1 cellular context compared by ENCODE assay signal in the genomic region with DNA sequence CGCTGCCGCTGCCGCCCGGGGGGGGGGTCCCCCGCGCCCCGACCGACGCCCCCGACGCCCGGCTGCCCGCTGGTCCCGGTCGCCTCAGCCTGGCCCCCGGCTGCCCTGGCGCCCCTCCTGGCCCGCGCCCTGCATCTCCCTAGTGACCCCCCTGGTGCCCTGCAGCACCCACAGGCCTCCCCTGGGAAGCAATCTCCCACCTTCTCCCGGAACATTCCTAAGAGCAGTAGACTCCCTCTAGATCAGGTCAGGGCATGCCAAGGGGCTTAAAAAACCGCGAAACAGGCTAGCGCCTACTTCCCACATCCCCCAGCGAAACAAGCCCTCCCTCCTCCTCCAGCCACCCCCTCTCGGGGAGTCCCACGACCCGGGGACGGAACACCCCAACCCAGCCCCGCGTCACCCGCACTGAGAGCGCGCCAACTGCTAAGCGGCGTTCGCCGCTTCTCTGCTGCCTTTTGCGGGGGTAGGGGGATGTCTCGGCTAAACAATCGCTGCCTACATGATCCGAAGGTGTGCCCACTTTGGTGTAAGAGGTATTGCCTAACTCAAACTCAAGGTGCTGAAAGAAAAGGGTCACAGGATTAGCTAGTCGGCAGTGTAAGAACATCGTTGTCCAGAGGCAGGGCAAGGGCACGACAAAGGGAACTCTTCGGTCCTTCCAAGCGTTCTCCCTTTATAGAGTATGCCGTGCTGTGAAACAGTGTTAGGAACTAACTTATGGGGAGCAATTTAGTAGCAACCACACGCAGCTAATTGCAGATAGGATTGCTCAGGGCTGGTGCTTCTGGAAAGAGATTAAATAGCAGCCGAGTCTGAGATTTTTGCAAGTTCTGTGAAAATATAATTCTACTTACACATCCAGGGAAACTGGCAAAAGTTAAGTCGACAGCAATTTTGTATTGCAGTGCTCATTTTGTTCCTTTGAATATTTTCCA.
TF ChIP-seq lines count a peak whose summit lies in the region.

No MANE protein-coding gene starts in this region.

TF ChIP-seq in HEK293, 187 proteins besides CTCF, POLR2A, EP300 and RAD21 (continued from another document and continues in another):
- TF ChIP-seq ZNF843 (tag by site-specific recombination; IDR thresholded peaks at IDR 0.05) (no peak), ZNF473 (tag by site-specific recombination; IDR thresholded peaks at IDR 0.05) (no peak), ZNF510 (tag by site-specific recombination; IDR thresholded peaks at IDR 0.05; ENCODE audit: insufficient replicate concordance) (no peak), YY2 (tag by site-specific recombination; IDR thresholded peaks at IDR 0.05) (no peak), ZNF658 (tag by site-specific recombination; IDR thresholded peaks at IDR 0.05) (no peak), KLF7 (tag by site-specific recombination; IDR thresholded peaks at IDR 0.05; ENCODE audit: borderline replicate concordance) (no peak), ZNF555 (tag by site-specific recombination; conservative IDR thresholded peaks at IDR 0.05) (no peak), ZNF423 (tag by site-specific recombination; IDR thresholded peaks at IDR 0.05) (peak; percentile 88), ZNF354C (tag by site-specific recombination; IDR thresholded peaks at IDR 0.05; ENCODE audit: borderline replicate concordance, low read depth) (no peak), ZNF791 (tag by site-specific recombination; IDR thresholded peaks at IDR 0.05) (no peak), REPIN1 (tag by site-specific recombination; IDR thresholded peaks at IDR 0.05; ENCODE audit: low read depth) (no peak), KLF1 (tag by site-specific recombination; IDR thresholded peaks at IDR 0.05) (no peak), ZNF248 (tag by site-specific recombination; IDR thresholded peaks at IDR 0.05) (no peak), ZEB2 (tag by site-specific recombination; IDR thresholded peaks at IDR 0.05) (peak; percentile 24), ZNF391 (tag by site-specific recombination; IDR thresholded peaks at IDR 0.05; ENCODE audit: borderline replicate concordance, low read depth) (no peak), SP3 (tag by site-specific recombination; IDR thresholded peaks at IDR 0.05) (no peak), ZNF707 (tag by site-specific recombination; IDR thresholded peaks at IDR 0.05) (no peak), ZBTB7A (tag by site-specific recombination; IDR thresholded peaks at IDR 0.05; ENCODE audit: low read depth) (no peak), ZBTB48 (tag by site-specific recombination; IDR thresholded peaks at IDR 0.05) (peak; percentile 60), ZNF548 (tag by site-specific recombination; IDR thresholded peaks at IDR 0.05) (no peak), MZF1 (tag by site-specific recombination; IDR thresholded peaks at IDR 0.05; ENCODE audit: borderline replicate concordance) (0 out of 2 replicates have a peak, but pooled peaks have one; percentile 42), EGR2 (tag by site-specific recombination; IDR thresholded peaks at IDR 0.05; ENCODE audit: low read depth) (peak; percentile 94), ZNF274 (IDR thresholded peaks at IDR 0.05; ENCODE audit: low read length) (no peak), ZNF274 (tag by site-specific recombination; IDR thresholded peaks at IDR 0.05; ENCODE audit: borderline replicate concordance) (no peak), WT1 (tag by site-specific recombination; IDR thresholded peaks at IDR 0.05) (0 out of 2 replicates have a peak, but pooled peaks have one; percentile 7), ZNF560 (tag by site-specific recombination; IDR thresholded peaks at IDR 0.05; ENCODE audit: borderline replicate concordance) (no peak), ZBTB17 (tag by site-specific recombination; IDR thresholded peaks at IDR 0.05) (peak; percentile 93), ZFP37 (tag by site-specific recombination; IDR thresholded peaks at IDR 0.05) (0 out of 2 replicates have a peak, but pooled peaks have one; percentile 59), ZNF350 (tag by site-specific recombination; IDR thresholded peaks at IDR 0.05) (no peak), ZBTB20 (tag by site-specific recombination; IDR thresholded peaks at IDR 0.05) (peak; percentile 86), ZNF292 (tag by site-specific recombination; IDR thresholded peaks at IDR 0.05; ENCODE audit: borderline replicate concordance, low read depth) (no peak), TCF7L2 (IDR thresholded peaks at IDR 0.05; ENCODE audit: borderline replicate concordance, low read depth, low read length) (no peak), ZBTB1 (tag by site-specific recombination; IDR thresholded peaks at IDR 0.05) (no peak), ZSCAN30 (tag by site-specific recombination; IDR thresholded peaks at IDR 0.05) (no peak), ZNF335 (tag by site-specific recombination; conservative IDR thresholded peaks at IDR 0.05) (peak; percentile 97), ZNF785 (tag by site-specific recombination; IDR thresholded peaks at IDR 0.05) (no peak), ZNF670 (tag by site-specific recombination; IDR thresholded peaks at IDR 0.05; ENCODE audit: low read depth) (no peak), ZNF2 (tag by site-specific recombination; IDR thresholded peaks at IDR 0.05) (no peak; the same call in 1 of the 2 replicates)
- TF ChIP-seq, protein P1, sequence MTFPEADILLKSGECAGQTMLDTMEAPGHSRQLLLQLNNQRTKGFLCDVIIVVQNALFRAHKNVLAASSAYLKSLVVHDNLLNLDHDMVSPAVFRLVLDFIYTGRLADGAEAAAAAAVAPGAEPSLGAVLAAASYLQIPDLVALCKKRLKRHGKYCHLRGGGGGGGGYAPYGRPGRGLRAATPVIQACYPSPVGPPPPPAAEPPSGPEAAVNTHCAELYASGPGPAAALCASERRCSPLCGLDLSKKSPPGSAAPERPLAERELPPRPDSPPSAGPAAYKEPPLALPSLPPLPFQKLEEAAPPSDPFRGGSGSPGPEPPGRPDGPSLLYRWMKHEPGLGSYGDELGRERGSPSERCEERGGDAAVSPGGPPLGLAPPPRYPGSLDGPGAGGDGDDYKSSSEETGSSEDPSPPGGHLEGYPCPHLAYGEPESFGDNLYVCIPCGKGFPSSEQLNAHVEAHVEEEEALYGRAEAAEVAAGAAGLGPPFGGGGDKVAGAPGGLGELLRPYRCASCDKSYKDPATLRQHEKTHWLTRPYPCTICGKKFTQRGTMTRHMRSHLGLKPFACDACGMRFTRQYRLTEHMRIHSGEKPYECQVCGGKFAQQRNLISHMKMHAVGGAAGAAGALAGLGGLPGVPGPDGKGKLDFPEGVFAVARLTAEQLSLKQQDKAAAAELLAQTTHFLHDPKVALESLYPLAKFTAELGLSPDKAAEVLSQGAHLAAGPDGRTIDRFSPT (tag by site-specific recombination; IDR thresholded peaks at IDR 0.05): peak; percentile 53
- TF ChIP-seq, protein P2, sequence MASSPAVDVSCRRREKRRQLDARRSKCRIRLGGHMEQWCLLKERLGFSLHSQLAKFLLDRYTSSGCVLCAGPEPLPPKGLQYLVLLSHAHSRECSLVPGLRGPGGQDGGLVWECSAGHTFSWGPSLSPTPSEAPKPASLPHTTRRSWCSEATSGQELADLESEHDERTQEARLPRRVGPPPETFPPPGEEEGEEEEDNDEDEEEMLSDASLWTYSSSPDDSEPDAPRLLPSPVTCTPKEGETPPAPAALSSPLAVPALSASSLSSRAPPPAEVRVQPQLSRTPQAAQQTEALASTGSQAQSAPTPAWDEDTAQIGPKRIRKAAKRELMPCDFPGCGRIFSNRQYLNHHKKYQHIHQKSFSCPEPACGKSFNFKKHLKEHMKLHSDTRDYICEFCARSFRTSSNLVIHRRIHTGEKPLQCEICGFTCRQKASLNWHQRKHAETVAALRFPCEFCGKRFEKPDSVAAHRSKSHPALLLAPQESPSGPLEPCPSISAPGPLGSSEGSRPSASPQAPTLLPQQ (tag by site-specific recombination; IDR thresholded peaks at IDR 0.05): no peak
- TF ChIP-seq, protein P3, sequence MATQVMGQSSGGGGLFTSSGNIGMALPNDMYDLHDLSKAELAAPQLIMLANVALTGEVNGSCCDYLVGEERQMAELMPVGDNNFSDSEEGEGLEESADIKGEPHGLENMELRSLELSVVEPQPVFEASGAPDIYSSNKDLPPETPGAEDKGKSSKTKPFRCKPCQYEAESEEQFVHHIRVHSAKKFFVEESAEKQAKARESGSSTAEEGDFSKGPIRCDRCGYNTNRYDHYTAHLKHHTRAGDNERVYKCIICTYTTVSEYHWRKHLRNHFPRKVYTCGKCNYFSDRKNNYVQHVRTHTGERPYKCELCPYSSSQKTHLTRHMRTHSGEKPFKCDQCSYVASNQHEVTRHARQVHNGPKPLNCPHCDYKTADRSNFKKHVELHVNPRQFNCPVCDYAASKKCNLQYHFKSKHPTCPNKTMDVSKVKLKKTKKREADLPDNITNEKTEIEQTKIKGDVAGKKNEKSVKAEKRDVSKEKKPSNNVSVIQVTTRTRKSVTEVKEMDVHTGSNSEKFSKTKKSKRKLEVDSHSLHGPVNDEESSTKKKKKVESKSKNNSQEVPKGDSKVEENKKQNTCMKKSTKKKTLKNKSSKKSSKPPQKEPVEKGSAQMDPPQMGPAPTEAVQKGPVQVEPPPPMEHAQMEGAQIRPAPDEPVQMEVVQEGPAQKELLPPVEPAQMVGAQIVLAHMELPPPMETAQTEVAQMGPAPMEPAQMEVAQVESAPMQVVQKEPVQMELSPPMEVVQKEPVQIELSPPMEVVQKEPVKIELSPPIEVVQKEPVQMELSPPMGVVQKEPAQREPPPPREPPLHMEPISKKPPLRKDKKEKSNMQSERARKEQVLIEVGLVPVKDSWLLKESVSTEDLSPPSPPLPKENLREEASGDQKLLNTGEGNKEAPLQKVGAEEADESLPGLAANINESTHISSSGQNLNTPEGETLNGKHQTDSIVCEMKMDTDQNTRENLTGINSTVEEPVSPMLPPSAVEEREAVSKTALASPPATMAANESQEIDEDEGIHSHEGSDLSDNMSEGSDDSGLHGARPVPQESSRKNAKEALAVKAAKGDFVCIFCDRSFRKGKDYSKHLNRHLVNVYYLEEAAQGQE (tag by site-specific recombination; IDR thresholded peaks at IDR 0.05): 0 out of 2 replicates have a peak, but pooled peaks have one; percentile 26
- TF ChIP-seq, protein P4, sequence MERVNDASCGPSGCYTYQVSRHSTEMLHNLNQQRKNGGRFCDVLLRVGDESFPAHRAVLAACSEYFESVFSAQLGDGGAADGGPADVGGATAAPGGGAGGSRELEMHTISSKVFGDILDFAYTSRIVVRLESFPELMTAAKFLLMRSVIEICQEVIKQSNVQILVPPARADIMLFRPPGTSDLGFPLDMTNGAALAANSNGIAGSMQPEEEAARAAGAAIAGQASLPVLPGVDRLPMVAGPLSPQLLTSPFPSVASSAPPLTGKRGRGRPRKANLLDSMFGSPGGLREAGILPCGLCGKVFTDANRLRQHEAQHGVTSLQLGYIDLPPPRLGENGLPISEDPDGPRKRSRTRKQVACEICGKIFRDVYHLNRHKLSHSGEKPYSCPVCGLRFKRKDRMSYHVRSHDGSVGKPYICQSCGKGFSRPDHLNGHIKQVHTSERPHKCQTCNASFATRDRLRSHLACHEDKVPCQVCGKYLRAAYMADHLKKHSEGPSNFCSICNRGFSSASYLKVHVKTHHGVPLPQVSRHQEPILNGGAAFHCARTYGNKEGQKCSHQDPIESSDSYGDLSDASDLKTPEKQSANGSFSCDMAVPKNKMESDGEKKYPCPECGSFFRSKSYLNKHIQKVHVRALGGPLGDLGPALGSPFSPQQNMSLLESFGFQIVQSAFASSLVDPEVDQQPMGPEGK (tag by site-specific recombination; IDR thresholded peaks at IDR 0.05): peak; percentile 67
- TF ChIP-seq, protein P5, sequence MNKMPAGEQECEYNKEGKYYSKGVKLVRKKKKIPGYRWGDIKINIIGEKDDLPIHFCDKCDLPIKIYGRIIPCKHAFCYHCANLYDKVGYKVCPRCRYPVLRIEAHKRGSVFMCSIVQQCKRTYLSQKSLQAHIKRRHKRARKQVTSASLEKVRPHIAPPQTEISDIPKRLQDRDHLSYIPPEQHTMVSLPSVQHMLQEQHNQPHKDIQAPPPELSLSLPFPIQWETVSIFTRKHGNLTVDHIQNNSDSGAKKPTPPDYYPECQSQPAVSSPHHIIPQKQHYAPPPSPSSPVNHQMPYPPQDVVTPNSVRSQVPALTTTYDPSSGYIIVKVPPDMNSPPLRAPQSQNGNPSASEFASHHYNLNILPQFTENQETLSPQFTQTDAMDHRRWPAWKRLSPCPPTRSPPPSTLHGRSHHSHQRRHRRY (tag by site-specific recombination; IDR thresholded peaks at IDR 0.05): no peak
- TF ChIP-seq, protein P6, sequence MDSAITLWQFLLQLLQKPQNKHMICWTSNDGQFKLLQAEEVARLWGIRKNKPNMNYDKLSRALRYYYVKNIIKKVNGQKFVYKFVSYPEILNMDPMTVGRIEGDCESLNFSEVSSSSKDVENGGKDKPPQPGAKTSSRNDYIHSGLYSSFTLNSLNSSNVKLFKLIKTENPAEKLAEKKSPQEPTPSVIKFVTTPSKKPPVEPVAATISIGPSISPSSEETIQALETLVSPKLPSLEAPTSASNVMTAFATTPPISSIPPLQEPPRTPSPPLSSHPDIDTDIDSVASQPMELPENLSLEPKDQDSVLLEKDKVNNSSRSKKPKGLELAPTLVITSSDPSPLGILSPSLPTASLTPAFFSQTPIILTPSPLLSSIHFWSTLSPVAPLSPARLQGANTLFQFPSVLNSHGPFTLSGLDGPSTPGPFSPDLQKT (IDR thresholded peaks at IDR 0.05; ENCODE audit: borderline replicate concordance, low read depth, low read length): no peak
- TF ChIP-seq, protein P7, sequence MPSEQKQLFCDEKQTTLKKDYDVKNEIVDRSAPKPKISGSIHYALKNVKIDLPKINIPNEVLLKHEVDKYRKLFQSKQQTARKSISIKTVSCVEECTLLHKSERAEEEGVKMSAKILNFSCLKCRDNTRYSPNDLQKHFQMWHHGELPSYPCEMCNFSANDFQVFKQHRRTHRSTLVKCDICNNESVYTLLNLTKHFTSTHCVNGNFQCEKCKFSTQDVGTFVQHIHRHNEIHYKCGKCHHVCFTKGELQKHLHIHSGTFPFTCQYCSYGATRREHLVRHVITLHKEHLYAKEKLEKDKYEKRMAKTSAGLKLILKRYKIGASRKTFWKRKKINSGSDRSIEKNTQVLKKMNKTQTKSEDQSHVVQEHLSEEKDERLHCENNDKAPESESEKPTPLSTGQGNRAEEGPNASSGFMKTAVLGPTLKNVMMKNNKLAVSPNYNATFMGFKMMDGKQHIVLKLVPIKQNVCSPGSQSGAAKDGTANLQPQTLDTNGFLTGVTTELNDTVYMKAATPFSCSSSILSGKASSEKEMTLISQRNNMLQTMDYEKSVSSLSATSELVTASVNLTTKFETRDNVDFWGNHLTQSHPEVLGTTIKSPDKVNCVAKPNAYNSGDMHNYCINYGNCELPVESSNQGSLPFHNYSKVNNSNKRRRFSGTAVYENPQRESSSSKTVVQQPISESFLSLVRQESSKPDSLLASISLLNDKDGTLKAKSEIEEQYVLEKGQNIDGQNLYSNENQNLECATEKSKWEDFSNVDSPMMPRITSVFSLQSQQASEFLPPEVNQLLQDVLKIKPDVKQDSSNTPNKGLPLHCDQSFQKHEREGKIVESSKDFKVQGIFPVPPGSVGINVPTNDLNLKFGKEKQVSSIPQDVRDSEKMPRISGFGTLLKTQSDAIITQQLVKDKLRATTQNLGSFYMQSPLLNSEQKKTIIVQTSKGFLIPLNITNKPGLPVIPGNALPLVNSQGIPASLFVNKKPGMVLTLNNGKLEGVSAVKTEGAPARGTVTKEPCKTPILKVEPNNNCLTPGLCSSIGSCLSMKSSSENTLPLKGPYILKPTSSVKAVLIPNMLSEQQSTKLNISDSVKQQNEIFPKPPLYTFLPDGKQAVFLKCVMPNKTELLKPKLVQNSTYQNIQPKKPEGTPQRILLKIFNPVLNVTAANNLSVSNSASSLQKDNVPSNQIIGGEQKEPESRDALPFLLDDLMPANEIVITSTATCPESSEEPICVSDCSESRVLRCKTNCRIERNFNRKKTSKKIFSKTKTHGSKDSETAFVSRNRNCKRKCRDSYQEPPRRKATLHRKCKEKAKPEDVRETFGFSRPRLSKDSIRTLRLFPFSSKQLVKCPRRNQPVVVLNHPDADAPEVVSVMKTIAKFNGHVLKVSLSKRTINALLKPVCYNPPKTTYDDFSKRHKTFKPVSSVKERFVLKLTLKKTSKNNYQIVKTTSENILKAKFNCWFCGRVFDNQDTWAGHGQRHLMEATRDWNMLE (tag by site-specific recombination; conservative IDR thresholded peaks at IDR 0.05; ENCODE audit: low read depth): no peak
